29 cellular contexts compared by ENCODE assay signal in genomic region chr13:93511011-93511410, GRCh38.
"Had no signal": no experiment of that assay in that cellular context is flagged by ENCODE, and none has a peak within 500 bp of the region (broad histone marks: within the 10 kb centered on the region; RNA-seq: fewer than 3 reads in every experiment).

No MANE protein-coding gene starts in this region.

- H3K4me3 ChIP-seq: stomach, suprapubic skin, testis, thoracic aorta, thyroid gland, tibial artery, tibial nerve, transverse colon, upper lobe of left lung, upper lobe of right lung, uterus, vagina had no signal

- ATAC-seq: stimulated activated effector memory CD8-positive, alpha-beta T cell treated with anti-CD3 and anti-CD28 coated beads, Interleukin-12 subunit alpha, Interleukin-12 subunit beta, amount 100 ng/mL, for 72 hours; stimulated activated memory B cell treated with anti-CD40 and anti-IgM and Interleukin-4, amounts not matched to agents 10 μg/mL and 1 μg/mL and 100 μg/mL, for 72 hours; stimulated activated naive B cell treated with anti-CD40 and anti-IgM and Interleukin-4, amounts not matched to agents 10 μg/mL and 1 μg/mL and 100 μg/mL, for 72 hours; stimulated activated naive CD8-positive, alpha-beta T cell treated with anti-CD3 and anti-CD28 coated beads, Interleukin-15, amount 100 ng/mL, for 72 hours; stimulated activated naive CD8-positive, alpha-beta T cell treated with anti-CD3 and anti-CD28 coated beads, Interleukin-15, Interleukin-2, amounts not matched to agents 100 U/mL and 50 U/mL, for 24 hours; upper lobe of right lung had no signal

- H3K36me3 ChIP-seq: stomach, suprapubic skin, thoracic aorta, thyroid gland, tibial artery, tibial nerve, transverse colon, upper lobe of left lung, upper lobe of right lung, uterus, vagina had no signal

- H3K9me3 Mint-ChIP-seq: stimulated activated naive CD8-positive, alpha-beta T cell treated with anti-CD3 and anti-CD28 coated beads, Interleukin-15, amount 100 ng/mL, for 72 hours; stimulated activated naive CD8-positive, alpha-beta T cell treated with anti-CD3 and anti-CD28 coated beads, Interleukin-15, Interleukin-2, amounts not matched to agents 100 ng/mL and 50 ng/mL, for 24 hours had no signal

- H3K4me1 ChIP-seq: stomach, suprapubic skin, testis, thyroid gland, tibial artery, tibial nerve, transverse colon, upper lobe of left lung, upper lobe of right lung, uterus, vagina had no signal

- H3K27ac Mint-ChIP-seq: stimulated activated effector memory CD8-positive, alpha-beta T cell treated with anti-CD3 and anti-CD28 coated beads, Interleukin-12 subunit alpha, Interleukin-12 subunit beta, amount 100 ng/mL, for 72 hours; stimulated activated memory B cell treated with anti-CD40 and anti-IgM and Interleukin-4, amounts not matched to agents 10 μg/mL and 1 μg/mL and 100 μg/mL, for 72 hours; stimulated activated naive B cell treated with anti-CD40 and anti-IgM and Interleukin-4, amounts not matched to agents 10 μg/mL and 1 μg/mL and 100 μg/mL, for 72 hours; stimulated activated naive CD8-positive, alpha-beta T cell treated with anti-CD3 and anti-CD28 coated beads, Interleukin-15, amount 100 ng/mL, for 72 hours; stimulated activated naive CD8-positive, alpha-beta T cell treated with anti-CD3 and anti-CD28 coated beads, Interleukin-15, Interleukin-2, amounts not matched to agents 100 ng/mL and 50 ng/mL, for 24 hours; type B pancreatic cell had no signal

- H3K27me3 Mint-ChIP-seq: stimulated activated memory B cell treated with anti-CD40 and anti-IgM and Interleukin-4, amounts not matched to agents 10 μg/mL and 1 μg/mL and 100 μg/mL, for 72 hours; stimulated activated naive B cell treated with anti-CD40 and anti-IgM and Interleukin-4, amounts not matched to agents 10 μg/mL and 1 μg/mL and 100 μg/mL, for 72 hours; stimulated activated naive CD8-positive, alpha-beta T cell treated with anti-CD3 and anti-CD28 coated beads, Interleukin-15, amount 100 ng/mL, for 72 hours had no signal

- H3K36me3 Mint-ChIP-seq: stimulated activated effector memory CD8-positive, alpha-beta T cell treated with anti-CD3 and anti-CD28 coated beads, Interleukin-12 subunit alpha, Interleukin-12 subunit beta, amount 100 ng/mL, for 72 hours; stimulated activated memory B cell treated with anti-CD40 and anti-IgM and Interleukin-4, amounts not matched to agents 10 μg/mL and 1 μg/mL and 100 μg/mL, for 72 hours; stimulated activated naive B cell treated with anti-CD40 and anti-IgM and Interleukin-4, amounts not matched to agents 10 μg/mL and 1 μg/mL and 100 μg/mL, for 72 hours; type B pancreatic cell had no signal

- FAIRE-seq: urothelium cell line had no signal

- H3K4me3 Mint-ChIP-seq: stimulated activated effector memory CD8-positive, alpha-beta T cell treated with anti-CD3 and anti-CD28 coated beads, Interleukin-12 subunit alpha, Interleukin-12 subunit beta, amount 100 ng/mL, for 72 hours; stimulated activated memory B cell treated with anti-CD40 and anti-IgM and Interleukin-4, amounts not matched to agents 10 μg/mL and 1 μg/mL and 100 μg/mL, for 72 hours; stimulated activated naive B cell treated with anti-CD40 and anti-IgM and Interleukin-4, amounts not matched to agents 10 μg/mL and 1 μg/mL and 100 μg/mL, for 72 hours; stimulated activated naive CD8-positive, alpha-beta T cell treated with anti-CD3 and anti-CD28 coated beads, Interleukin-15, amount 100 ng/mL, for 72 hours; stimulated activated naive CD8-positive, alpha-beta T cell treated with anti-CD3 and anti-CD28 coated beads, Interleukin-15, Interleukin-2, amounts not matched to agents 100 ng/mL and 50 ng/mL, for 24 hours; type B pancreatic cell had no signal

- H3K4me1 Mint-ChIP-seq: stimulated activated effector memory CD8-positive, alpha-beta T cell treated with anti-CD3 and anti-CD28 coated beads, Interleukin-12 subunit alpha, Interleukin-12 subunit beta, amount 100 ng/mL, for 72 hours; stimulated activated memory B cell treated with anti-CD40 and anti-IgM and Interleukin-4, amounts not matched to agents 10 μg/mL and 1 μg/mL and 100 μg/mL, for 72 hours; stimulated activated naive B cell treated with anti-CD40 and anti-IgM and Interleukin-4, amounts not matched to agents 10 μg/mL and 1 μg/mL and 100 μg/mL, for 72 hours; stimulated activated naive CD8-positive, alpha-beta T cell treated with anti-CD3 and anti-CD28 coated beads, Interleukin-15, amount 100 ng/mL, for 72 hours had no signal

- H3K9me3 ChIP-seq: stomach, suprapubic skin, testis, thoracic aorta, thyroid gland, tibial artery, tibial nerve, transverse colon, upper lobe of left lung, upper lobe of right lung, uterus, vagina had no signal

- DNase-seq: stimulated activated CD4-positive, alpha-beta T cell treated with anti-CD3 and anti-CD28 coated beads, Interleukin-2, amount 100 ng/mL, for 48 hours; stimulated activated CD4-positive, alpha-beta T cell treated with anti-CD3 and anti-CD28 coated beads, Interleukin-4, amount 100 ng/mL, for 1 hour; stimulated activated CD4-positive, alpha-beta T cell treated with anti-CD3 and anti-CD28 coated beads, Interleukin-4, amount 100 ng/mL, for 24 hours; stimulated activated CD4-positive, alpha-beta T cell treated with anti-CD3 and anti-CD28 coated beads, Interleukin-4, amount 100 ng/mL, for 4 hours; stimulated activated CD8-positive, alpha-beta memory T cell treated with anti-CD3 and anti-CD28 coated beads, Interleukin-4, amount 100 ng/mL, for 48 hours; stimulated activated naive B cell treated with anti-CD40 and anti-IgM and Interleukin-4, amounts not matched to agents 10 μg/mL and 1 μg/mL and 100 μg/mL, for 72 hours; stimulated activated naive CD4-positive, alpha-beta T cell; stimulated activated naive CD4-positive, alpha-beta T cell treated with Interleukin-2 at 50 U/mL for 16 hours; stimulated activated naive CD8-positive, alpha-beta T cell treated with anti-CD3 and anti-CD28 coated beads, Interleukin-15, amount 100 ng/mL, for 72 hours; stimulated activated naive CD8-positive, alpha-beta T cell treated with anti-CD3 and anti-CD28 coated beads, Interleukin-15, Interleukin-2, amounts not matched to agents 100 U/mL and 50 U/mL, for 24 hours; stomach; substantia nigra; testis; thyroid gland; tibial artery; transverse colon; trophoblast cell; upper lobe of left lung; upper lobe of right lung; uterus had no signal

- H3K27ac ChIP-seq: stomach, suprapubic skin, testis, thoracic aorta, thyroid gland, tibial artery, tibial nerve, transverse colon, upper lobe of left lung, upper lobe of right lung, uterus, vagina had no signal
